In the genomic region with DNA sequence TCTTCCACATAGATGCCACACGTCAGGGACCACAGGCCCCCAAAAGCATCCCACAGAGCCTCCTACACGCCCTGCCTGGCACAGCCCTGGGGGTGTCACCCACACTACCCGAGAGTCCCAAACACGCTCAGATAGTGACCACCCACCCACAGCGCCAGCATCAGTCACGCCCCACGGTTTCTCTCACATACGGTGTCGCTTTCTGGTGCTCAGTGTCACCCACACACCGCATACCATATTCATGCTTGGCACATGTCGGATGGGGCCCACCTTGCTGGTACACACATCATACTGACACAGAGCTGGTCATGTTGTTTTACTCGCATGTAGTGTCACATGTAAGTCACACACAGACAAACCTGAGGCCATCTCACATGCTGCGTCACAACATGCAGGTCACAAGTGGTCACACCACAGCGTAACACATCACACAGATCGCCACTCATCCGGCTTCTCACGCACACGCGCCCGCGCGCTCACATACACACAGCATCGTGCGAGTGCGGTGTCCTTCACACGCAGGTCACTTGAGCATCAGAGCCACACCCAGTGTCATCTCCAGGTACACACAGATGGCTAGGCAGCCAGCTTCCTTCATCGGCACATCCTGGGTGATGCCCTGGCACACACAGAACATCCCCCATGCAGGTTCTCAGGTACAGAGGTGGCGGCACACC, we compare ENCODE assay signal across 15 cellular contexts. TPM values are rescaled to one million over a fixed set of nuclear protein-coding genes. Genes with fewer than 3 reads are reported as not detected.
DNase-seq lines count a peak whose midpoint lies in the region; ATAC-seq and TF ChIP-seq lines count a peak whose summit lies in the region.
"Had no signal": no experiment of that assay in that cellular context is flagged by ENCODE, and none has a peak within 500 bp of the region (broad histone marks: within the 10 kb centered on the region; RNA-seq: fewer than 3 reads in every experiment).

No MANE protein-coding gene starts in this region.

- no peak overlapping the region for H2AFZ ChIP-seq in hepatocyte

- 88% methylated on average over 28 of the region's 28 CpGs for WGBS in hepatocyte (ENCODE audit: low lambda C conversion rate, missing lambda C conversion rate)

- H3K27ac Mint-ChIP-seq in WTC11, result peak overlapping the region; percentile 41; the same call in 1 of the 2 replicates
- H3K27ac Mint-ChIP-seq in activated CD4-positive, alpha-beta T cell treated with anti-CD3 and anti-CD28 coated beads for 36 hours, result no peak overlapping the region

- H3K9me3 ChIP-seq in BLaER1, result no peaks in the 10 kb centered on the region
- no peaks in the 10 kb centered on the region for H3K9me3 ChIP-seq in hepatocyte (ENCODE audit: low read depth)
- H3K9me3 ChIP-seq: SJSA1, upper lobe of right lung had no signal

- no peaks in the 10 kb centered on the region for H3K9me3 Mint-ChIP-seq in WTC11
- no peaks in the 10 kb centered on the region for H3K9me3 Mint-ChIP-seq in activated CD4-positive, alpha-beta T cell treated with anti-CD3 and anti-CD28 coated beads for 36 hours (ENCODE audit: low read depth)

- no peak overlapping the region for H3K9ac ChIP-seq in BLaER1
- H3K9ac ChIP-seq in rectal smooth muscle tissue (ENCODE audit: low read length), result peak overlapping the region; percentile 58

- TF ChIP-seq CTCF in WTC11 (IDR thresholded peaks at IDR 0.05) (no peak), hepatocyte (IDR thresholded peaks at IDR 0.05; ENCODE audit: poor library complexity) (no peak)

- H3K4me2 ChIP-seq in BLaER1 (peak overlapping the region; percentile 93), hepatocyte (peak overlapping the region; percentile 97)

- H3K4me3 Mint-ChIP-seq in WTC11, result peak overlapping the region; percentile 39; the same call in 1 of the 2 replicates
- no peak overlapping the region for H3K4me3 Mint-ChIP-seq in activated CD4-positive, alpha-beta T cell treated with anti-CD3 and anti-CD28 coated beads for 36 hours

- POLR2A ChIA-PET in WTC11 (lab: Charles Lee), result no interaction called here
- POLR2A ChIA-PET in activated CD4-positive, alpha-beta T cell treated with anti-CD3 and anti-CD28 coated beads for 36 hours (lab: Charles Lee), result no interaction called here

- intact Hi-C loops in activated CD4-positive, alpha-beta T cell treated with anti-CD3 and anti-CD28 coated beads for 36 hours (cut with DNase I, micrococcal nuclease), result no loop called here

- H3K4me1 Mint-ChIP-seq in WTC11, result peaks cover 66% of the 10 kb centered on the region
- H3K4me1 Mint-ChIP-seq in activated CD4-positive, alpha-beta T cell treated with anti-CD3 and anti-CD28 coated beads for 36 hours, result peaks cover 4% of the 10 kb centered on the region

- H3K27me3 Mint-ChIP-seq in WTC11 (ENCODE audit: low read depth), result peaks cover 11% of the 10 kb centered on the region
- H3K27me3 Mint-ChIP-seq in activated CD4-positive, alpha-beta T cell treated with anti-CD3 and anti-CD28 coated beads for 36 hours, result peaks cover under 1% of the 10 kb centered on the region

- peaks cover 11% of the 10 kb centered on the region for H3K27me3 ChIP-seq in BLaER1
- H3K27me3 ChIP-seq in hepatocyte, result no peaks in the 10 kb centered on the region
- no peaks in the 10 kb centered on the region for H3K27me3 ChIP-seq in rectal smooth muscle tissue (ENCODE audit: control insufficient read depth, insufficient read depth, low read length)
- H3K27me3 ChIP-seq: SJSA1 had no signal

- H3K27ac ChIP-seq in BLaER1 (no peak overlapping the region), hepatocyte (peak overlapping the region; percentile 97), rectal smooth muscle tissue (ENCODE audit: low read depth, low read length) (peak overlapping the region; percentile 99)
- H3K27ac ChIP-seq: SJSA1 had no signal

- no peaks in the 10 kb centered on the region for H3K36me3 Mint-ChIP-seq in WTC11
- H3K36me3 Mint-ChIP-seq in activated CD4-positive, alpha-beta T cell treated with anti-CD3 and anti-CD28 coated beads for 36 hours (ENCODE audit: low read depth), result no peaks in the 10 kb centered on the region

- H3K9me2 ChIP-seq in hepatocyte (replicated peaks; ENCODE audit: insufficient read depth), result no peaks in the 10 kb centered on the region

- H4K20me1 ChIP-seq in BLaER1 (peaks cover 47% of the 10 kb centered on the region), hepatocyte (ENCODE audit: insufficient read depth, poor library complexity, severe bottlenecking) (peaks cover 53% of the 10 kb centered on the region)

- H3K4me3 ChIP-seq in BLaER1, result no peak overlapping the region
- H3K4me3 ChIP-seq in hepatocyte, result no peak overlapping the region
- peak overlapping the region; percentile 85 for H3K4me3 ChIP-seq in rectal smooth muscle tissue (ENCODE audit: low read length)
- H3K4me3 ChIP-seq: SJSA1, upper lobe of right lung had no signal

- peaks cover 95% of the 10 kb centered on the region for H3K79me2 ChIP-seq in hepatocyte

- CTCF ChIA-PET in WTC11 (lab: Charles Lee), result no interaction called here
- CTCF ChIA-PET in activated CD4-positive, alpha-beta T cell treated with anti-CD3 and anti-CD28 coated beads for 36 hours (lab: Charles Lee), result no interaction called here

- H3K4me1 ChIP-seq in BLaER1 (peaks cover 84% of the 10 kb centered on the region), hepatocyte (ENCODE audit: insufficient read depth) (peaks cover 76% of the 10 kb centered on the region), rectal smooth muscle tissue (ENCODE audit: control insufficient read depth, insufficient read depth, low read length) (peaks cover 48% of the 10 kb centered on the region)

- ATAC-seq in WTC11 (no peak), HG03196 (IDR thresholded peaks at IDR 0.05; ENCODE audit: unreplicated experiment) (no peak)
- no peak for ATAC-seq in activated CD4-positive, alpha-beta T cell treated with anti-CD3 and anti-CD28 coated beads for 36 hours
- ATAC-seq: left cardiac atrium, upper lobe of right lung had no signal

- DNase-seq in WTC11 (ENCODE audit: low spot score), result no peak
- DNase-seq in hepatocyte (ENCODE audit: low spot score), result no peak
- no peak for DNase-seq in activated CD4-positive, alpha-beta T cell treated with anti-CD3 and anti-CD28 coated beads for 36 hours
- DNase-seq in NCI-H345 (lab: John Stamatoyannopoulos, UW), result no peak
- DNase-seq in GM03348 (ENCODE audit: low spot score), result no peak
- DNase-seq: left cardiac atrium, NCI-H2029 treated with DMSO at 0.1 percent for 48 hours, upper lobe of right lung had no signal

- no peaks in the 10 kb centered on the region for H3K36me3 ChIP-seq in BLaER1
- H3K36me3 ChIP-seq in hepatocyte (replicated peaks; ENCODE audit: insufficient read depth, low read depth), result no peaks in the 10 kb centered on the region
- H3K36me3 ChIP-seq in rectal smooth muscle tissue (ENCODE audit: control insufficient read depth, insufficient read depth, low read length), result no peaks in the 10 kb centered on the region
- H3K36me3 ChIP-seq: upper lobe of right lung had no signal

TF ChIP-seq in WTC11, 78 proteins besides CTCF, POLR2A, EP300 and RAD21 (continues in another document):
- no peak for TF ChIP-seq ZNF263 (CRISPR knock-in tag; IDR thresholded peaks at IDR 0.05; ENCODE audit: low read depth)
- no peak for TF ChIP-seq NFYB (CRISPR knock-in tag; conservative IDR thresholded peaks at IDR 0.05; ENCODE audit: low read depth)
- no peak for TF ChIP-seq ZNF671 (CRISPR knock-in tag; IDR thresholded peaks at IDR 0.05)
- TF ChIP-seq, protein P1, sequence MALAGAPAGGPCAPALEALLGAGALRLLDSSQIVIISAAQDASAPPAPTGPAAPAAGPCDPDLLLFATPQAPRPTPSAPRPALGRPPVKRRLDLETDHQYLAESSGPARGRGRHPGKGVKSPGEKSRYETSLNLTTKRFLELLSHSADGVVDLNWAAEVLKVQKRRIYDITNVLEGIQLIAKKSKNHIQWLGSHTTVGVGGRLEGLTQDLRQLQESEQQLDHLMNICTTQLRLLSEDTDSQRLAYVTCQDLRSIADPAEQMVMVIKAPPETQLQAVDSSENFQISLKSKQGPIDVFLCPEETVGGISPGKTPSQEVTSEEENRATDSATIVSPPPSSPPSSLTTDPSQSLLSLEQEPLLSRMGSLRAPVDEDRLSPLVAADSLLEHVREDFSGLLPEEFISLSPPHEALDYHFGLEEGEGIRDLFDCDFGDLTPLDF (CRISPR knock-in tag; IDR thresholded peaks at IDR 0.05), result no peak
- TF ChIP-seq, protein P2, sequence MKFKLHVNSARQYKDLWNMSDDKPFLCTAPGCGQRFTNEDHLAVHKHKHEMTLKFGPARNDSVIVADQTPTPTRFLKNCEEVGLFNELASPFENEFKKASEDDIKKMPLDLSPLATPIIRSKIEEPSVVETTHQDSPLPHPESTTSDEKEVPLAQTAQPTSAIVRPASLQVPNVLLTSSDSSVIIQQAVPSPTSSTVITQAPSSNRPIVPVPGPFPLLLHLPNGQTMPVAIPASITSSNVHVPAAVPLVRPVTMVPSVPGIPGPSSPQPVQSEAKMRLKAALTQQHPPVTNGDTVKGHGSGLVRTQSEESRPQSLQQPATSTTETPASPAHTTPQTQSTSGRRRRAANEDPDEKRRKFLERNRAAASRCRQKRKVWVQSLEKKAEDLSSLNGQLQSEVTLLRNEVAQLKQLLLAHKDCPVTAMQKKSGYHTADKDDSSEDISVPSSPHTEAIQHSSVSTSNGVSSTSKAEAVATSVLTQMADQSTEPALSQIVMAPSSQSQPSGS (CRISPR knock-in tag; IDR thresholded peaks at IDR 0.05; ENCODE audit: borderline replicate concordance, low read depth), result no peak

RNA-seq across cellular contexts. Expression of a gene that starts 3.4 kb away (rescaled TPM):
- total RNA-seq in WTC11 (2021) (32.0 to 34.3 TPM (median 33.9 TPM) in 3 replicates), hepatocyte (20.4 and 26.3 TPM in 2 replicates)
- 33.0 and 35.9 TPM in 2 replicates for polyA plus RNA-seq in hepatocyte
- 1 to 10 TPM; 1.4 to 1.5 TPM for total RNA-seq in activated CD4-positive, alpha-beta T cell treated with anti-CD3 and anti-CD28 coated beads for 36 hours

RNA-seq across cellular contexts. Expression of a gene that starts 19.3 kb away (rescaled TPM):
- total RNA-seq in WTC11 (2021), result 2.9 to 4.3 TPM (median 3.4 TPM) in 3 replicates
- total RNA-seq in hepatocyte, result not detected in 2 replicates
- 0.39 and 1.3 TPM in 2 replicates for polyA plus RNA-seq in hepatocyte
- total RNA-seq in activated CD4-positive, alpha-beta T cell treated with anti-CD3 and anti-CD28 coated beads for 36 hours, result not detected
- total RNA-seq: glomerular endothelial cell, H4, SJSA1, upper lobe of right lung had no signal
- polyA plus RNA-seq: BJ had no signal

RNA-seq across cellular contexts. Expression of a gene that starts 25.2 kb away (rescaled TPM):
- total RNA-seq in WTC11 (2021) (1,829 to 2,044 TPM (median 2,031 TPM) in 3 replicates), hepatocyte (1,102 and 1,276 TPM in 2 replicates)
- polyA plus RNA-seq in hepatocyte, result 305 and 308 TPM in 2 replicates
- total RNA-seq in activated CD4-positive, alpha-beta T cell treated with anti-CD3 and anti-CD28 coated beads for 36 hours, result 1,000 to 10,000 TPM; 1,952 to 2,334 TPM

RNA-seq across cellular contexts. Expression of a gene that starts 41.3 kb away (rescaled TPM):
- 15.7 to 22.3 TPM (median 17.6 TPM) in 3 replicates for total RNA-seq in WTC11 (2021)
- 8.7 and 9.0 TPM in 2 replicates for total RNA-seq in hepatocyte
- 3.7 and 4.1 TPM in 2 replicates for polyA plus RNA-seq in hepatocyte
- total RNA-seq in activated CD4-positive, alpha-beta T cell treated with anti-CD3 and anti-CD28 coated beads for 36 hours, result 10 to 100 TPM; 14.3 to 14.8 TPM
